8 cellular contexts compared by ENCODE assay signal in the genomic region with DNA sequence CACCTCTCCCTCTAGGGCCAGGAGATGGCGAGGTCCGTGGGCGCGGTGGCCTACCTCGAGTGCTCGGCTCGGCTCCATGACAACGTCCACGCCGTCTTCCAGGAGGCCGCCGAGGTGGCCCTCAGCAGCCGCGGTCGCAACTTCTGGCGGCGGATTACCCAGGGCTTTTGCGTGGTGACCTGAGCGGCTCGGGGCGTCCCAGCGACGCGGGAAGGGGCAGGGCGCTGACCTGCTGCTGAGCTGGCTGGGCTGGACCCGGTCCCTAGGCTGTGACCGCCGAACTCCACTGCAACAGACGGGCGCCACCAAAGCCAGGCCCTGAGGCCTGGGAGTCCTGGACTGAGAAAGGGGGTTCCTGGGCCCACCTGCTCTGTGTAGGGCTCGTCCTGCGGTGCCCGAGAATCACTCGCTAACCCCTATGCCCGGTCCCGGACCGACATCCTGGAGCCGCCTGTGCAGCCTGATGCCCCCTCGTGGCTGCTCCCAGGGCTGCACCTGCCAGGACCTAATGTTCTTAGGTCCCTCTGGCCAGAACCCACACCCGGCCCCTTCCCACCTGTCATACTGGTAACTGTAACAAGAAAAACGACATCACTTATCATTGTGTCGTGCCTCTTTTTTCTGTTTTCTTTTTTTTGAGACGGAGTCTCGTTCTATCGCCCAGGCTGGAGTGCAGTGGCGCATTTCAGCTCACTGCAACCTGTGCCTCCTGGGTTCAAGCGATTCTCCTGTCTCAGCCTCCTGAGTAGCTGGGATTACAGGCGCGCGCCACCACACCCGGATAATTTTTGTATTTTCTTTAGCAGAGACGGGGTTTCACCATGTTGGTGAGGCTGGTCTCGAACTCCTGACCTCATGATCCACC. TPM values are rescaled to one million over a fixed set of nuclear protein-coding genes. Genes with fewer than 3 reads are reported as not detected.
DNase-seq lines count a peak whose midpoint lies in the region; ATAC-seq and TF ChIP-seq lines count a peak whose summit lies in the region.

No MANE protein-coding gene starts in this region.

- no peaks in the 10 kb centered on the region for H3K36me3 Mint-ChIP-seq in WTC11

- CTCF ChIA-PET in WTC11 (lab: Charles Lee), result interaction anchor here (0.6 to 7.8 kb wide), 8 partner anchors 10 to 310 kb away, joined by 3 to 82 read pairs (median 4); partner anchors contain the start of genes RHOD and SYT12

- POLR2A ChIA-PET in WTC11 (lab: Charles Lee), result no interaction called here

- ATAC-seq in WTC11, result peak; percentile 98
- no peak for ATAC-seq in HG03139 (IDR thresholded peaks at IDR 0.05; ENCODE audit: unreplicated experiment)

- TF ChIP-seq CTCF in WTC11 (IDR thresholded peaks at IDR 0.05), result peak; percentile 90

- peak overlapping the region; percentile 53 for H3K4me3 Mint-ChIP-seq in WTC11

- no peaks in the 10 kb centered on the region for H3K9me3 Mint-ChIP-seq in WTC11

- H3K27me3 Mint-ChIP-seq in WTC11 (ENCODE audit: low read depth), result no peaks in the 10 kb centered on the region; the same call in 1 of the 2 replicates

- H3K4me1 Mint-ChIP-seq in WTC11, result peaks cover 8% of the 10 kb centered on the region; the same call in 1 of the 2 replicates

- no peak overlapping the region for H3K27ac Mint-ChIP-seq in WTC11

- DNase-seq in COR-L47 (lab: John Stamatoyannopoulos, UW), result peak; percentile 56
- DNase-seq in KBM-7, result peak; percentile 70
- peak; percentile 93 for DNase-seq in WTC11 (ENCODE audit: low spot score)
- peak; percentile 75 to 84 for DNase-seq in T47D (ENCODE audit: low read depth in 1 of 2, low spot score in 1 of 2)
- DNase-seq in islet precursor cell, result peak; percentile 92
- DNase-seq in stimulated activated CD4-positive, alpha-beta T cell treated with anti-CD3 and anti-CD28 coated beads, Interleukin-1b, Interleukin-23, amount 100 ng/mL, for 1 hour (ENCODE audit: low read depth in 2 of 2), result peak; percentile 25 to 54
- no peak for DNase-seq in NCI-H128 (lab: John Stamatoyannopoulos, UW; ENCODE audit: unreplicated experiment)

- in situ Hi-C loops in KBM-7 (cut with MboI; ENCODE audit: low pct_unique_long_range_greater_than_20kb, low sequenced_read_pairs) (no loop called here), T47D (cut with HindIII; ENCODE audit: low pct_unique_long_range_greater_than_20kb, low sequenced_read_pairs) (no loop called here)

TF ChIP-seq in WTC11, 78 proteins besides CTCF, POLR2A, EP300 and RAD21:
- TF ChIP-seq CREM (CRISPR knock-in tag; IDR thresholded peaks at IDR 0.05) (peak; percentile 64; the same call in 1 of the 2 replicates), FOXP1 (CRISPR knock-in tag; IDR thresholded peaks at IDR 0.05; ENCODE audit: borderline replicate concordance) (no peak), ETV6 (CRISPR knock-in tag; IDR thresholded peaks at IDR 0.05) (0 out of 2 replicates have a peak, but pooled peaks have one; percentile 12), RORB (CRISPR knock-in tag; IDR thresholded peaks at IDR 0.05) (no peak), ZNF512 (CRISPR knock-in tag; IDR thresholded peaks at IDR 0.05; ENCODE audit: borderline replicate concordance) (no peak), MLX (CRISPR knock-in tag; IDR thresholded peaks at IDR 0.05) (no peak), HMGXB4 (CRISPR knock-in tag; IDR thresholded peaks at IDR 0.05) (peak; percentile 68; the same call in 1 of the 2 replicates)

RNA-seq across cellular contexts. Expression of gene RHOD, which starts 15.0 kb away (rescaled TPM):
- total RNA-seq in WTC11 (2021), result 13.1 to 16.3 TPM (median 15.9 TPM) in 3 replicates

RNA-seq across cellular contexts. Expression of gene KDM2A, which starts 47.4 kb away (rescaled TPM):
- 54.0 to 58.0 TPM (median 54.3 TPM) in 3 replicates for total RNA-seq in WTC11 (2021)

RNA-seq across cellular contexts. Expression of gene SYT12, which starts 48.7 kb away (rescaled TPM):
- total RNA-seq in WTC11 (2021), result 4.6 to 7.3 TPM (median 7.1 TPM) in 3 replicates
